ENCODE assay signal across 14 cellular contexts in the genomic region with DNA sequence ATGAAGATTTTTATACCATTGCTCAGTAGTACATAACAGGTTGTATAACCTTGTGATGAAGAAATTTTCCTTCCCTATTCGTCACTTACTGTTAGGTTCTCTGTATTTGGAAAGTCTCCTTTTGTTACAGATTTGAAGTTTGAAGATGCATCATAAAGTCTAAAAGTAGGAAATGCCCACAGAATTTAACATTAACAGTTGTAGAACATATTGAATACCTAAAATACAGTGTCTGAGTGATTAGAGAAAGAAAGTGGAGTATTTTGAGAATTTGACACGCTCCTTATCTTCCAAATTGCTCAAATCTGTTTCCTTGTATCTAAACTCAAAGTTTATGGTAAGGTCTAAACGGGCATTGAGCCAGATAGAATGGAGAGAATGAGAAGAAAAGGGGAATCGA.
DNase-seq lines count a peak whose midpoint lies in the region; ATAC-seq and TF ChIP-seq lines count a peak whose summit lies in the region.
"Had no signal": no experiment of that assay in that cellular context is flagged by ENCODE, and none has a peak within 500 bp of the region (broad histone marks: within the 10 kb centered on the region; RNA-seq: fewer than 3 reads in every experiment).

No MANE protein-coding gene starts in this region.

- POLR2A ChIA-PET in CD4-positive, alpha-beta memory T cell (lab: Charles Lee; ENCODE audit: partially characterized antibody), result no interaction called here

- TF ChIP-seq POLR2A in sigmoid colon (IDR thresholded peaks at IDR 0.05), result no peak

- CTCF ChIA-PET in CD4-positive, alpha-beta memory T cell (lab: Charles Lee; ENCODE audit: partially characterized antibody), result no interaction called here

- peaks cover 96% of the 10 kb centered on the region for H3K4me1 ChIP-seq in CD4-positive, alpha-beta memory T cell (ENCODE audit: insufficient read depth, low read length)
- H3K4me1 ChIP-seq in MM.1S (ENCODE audit: low read length) (peaks cover 22% of the 10 kb centered on the region; the same call in 1 of the 2 replicates), sigmoid colon (peaks cover 0 to 89% (median 67%) of the 10 kb centered on the region in 4 donors)

- peak overlapping the region; percentile 37 for H3K27ac ChIP-seq in CD4-positive, alpha-beta memory T cell (ENCODE audit: low read depth, low read length)
- no peak overlapping the region for H3K27ac ChIP-seq in MM.1S (ENCODE audit: low read length)
- H3K27ac ChIP-seq in sigmoid colon, result peak overlapping the region; percentile 73 to 79 (median 77)

- H3K4me3 Mint-ChIP-seq in CD4-positive, alpha-beta memory T cell, result peak overlapping the region in 7 of 8 donors; percentile 33 to 81 (median 58)
- H3K4me3 Mint-ChIP-seq in effector memory CD8-positive, alpha-beta T cell, result peak overlapping the region; percentile 33 to 48

- H3K4me1 Mint-ChIP-seq in CD4-positive, alpha-beta memory T cell, result peaks cover 59 to 92% (median 73%) of the 10 kb centered on the region in 4 donors
- peaks cover 41 to 55% of the 10 kb centered on the region in 2 donors for H3K4me1 Mint-ChIP-seq in effector memory CD8-positive, alpha-beta T cell (ENCODE audit: low read depth in 2 of 2)

- intact Hi-C loops in CD4-positive, alpha-beta memory T cell (cut with micrococcal nuclease), result loop anchor here (5.0 kb wide), 1 partner anchor 58 kb away; no protein-coding TSS in a partner anchor
- intact Hi-C loops in sigmoid colon (cut with DNase I), result loop anchor here (5.0 kb wide), 1 partner anchor 73 kb away; no protein-coding TSS in a partner anchor

- TF ChIP-seq CTCF in MM.1S (IDR thresholded peaks at IDR 0.05; ENCODE audit: low read length) (no peak), sigmoid colon (IDR thresholded peaks at IDR 0.05) (no peak), foreskin fibroblast (IDR thresholded peaks at IDR 0.05; ENCODE audit: low read depth, low read length) (no peak)

- no peak overlapping the region for H2AFZ ChIP-seq in MM.1S (ENCODE audit: low read length)

- H3K9me2 ChIP-seq in MM.1S (replicated peaks; ENCODE audit: insufficient read depth, low read length), result no peaks in the 10 kb centered on the region

- H3K27me3 Mint-ChIP-seq in CD4-positive, alpha-beta memory T cell, result no peaks in the 10 kb centered on the region
- no peaks in the 10 kb centered on the region for H3K27me3 Mint-ChIP-seq in effector memory CD8-positive, alpha-beta T cell

- peaks cover 27 to 56% of the 10 kb centered on the region in 2 donors for H3K36me3 Mint-ChIP-seq in CD4-positive, alpha-beta memory T cell
- peaks cover 30% of the 10 kb centered on the region for H3K36me3 Mint-ChIP-seq in effector memory CD8-positive, alpha-beta T cell (ENCODE audit: insufficient read depth)

- H3K4me2 ChIP-seq in MM.1S (ENCODE audit: low read depth, low read length), result peak overlapping the region; percentile 35; the same call in 1 of the 2 replicates

- no peak for TF ChIP-seq EP300 in sigmoid colon (IDR thresholded peaks at IDR 0.05)

- no peak overlapping the region for H3K4me3 ChIP-seq in CD4-positive, alpha-beta memory T cell (ENCODE audit: low read length in 2 of 2)
- H3K4me3 ChIP-seq in MM.1S (ENCODE audit: low read length) (no peak overlapping the region), sigmoid colon (no peak overlapping the region), foreskin fibroblast (ENCODE audit: low read depth in 1 of 2, low read length in 2 of 2) (no peak overlapping the region)

- peaks cover 0 to 1% (median 0%) of the 10 kb centered on the region in 8 donors for H3K9me3 Mint-ChIP-seq in CD4-positive, alpha-beta memory T cell
- no peaks in the 10 kb centered on the region for H3K9me3 Mint-ChIP-seq in effector memory CD8-positive, alpha-beta T cell

- H3K27ac Mint-ChIP-seq in CD4-positive, alpha-beta memory T cell, result peak overlapping the region; percentile 23 to 82 (median 69)
- peak overlapping the region; percentile 26 to 92 for H3K27ac Mint-ChIP-seq in effector memory CD8-positive, alpha-beta T cell

- H3K9ac ChIP-seq in MM.1S (ENCODE audit: low read length), result no peak overlapping the region

- no peaks in the 10 kb centered on the region for H3K27me3 ChIP-seq in CD4-positive, alpha-beta memory T cell (ENCODE audit: insufficient read depth, low read length)
- H3K27me3 ChIP-seq in MM.1S (replicated peaks; ENCODE audit: insufficient read depth, low read length) (no peaks in the 10 kb centered on the region), sigmoid colon (no peaks in the 10 kb centered on the region)

- 52 to 61% methylated on average over 4 of the region's 4 CpGs for WGBS in sigmoid colon, 2 donors

- no peaks in the 10 kb centered on the region for H3K9me3 ChIP-seq in CD4-positive, alpha-beta memory T cell (ENCODE audit: control insufficient read depth in 1 of 2, low read length in 2 of 2)
- no peaks in the 10 kb centered on the region for H3K9me3 ChIP-seq in MM.1S (replicated peaks; ENCODE audit: insufficient read depth, low read length)
- no peaks in the 10 kb centered on the region for H3K9me3 ChIP-seq in sigmoid colon

- H4K20me1 ChIP-seq in MM.1S (ENCODE audit: insufficient read depth, low read length), result peaks cover 16% of the 10 kb centered on the region; the same call in 1 of the 2 replicates

- no peak for DNase-seq in CD4-positive, alpha-beta memory T cell
- DNase-seq in MM.1S, result no peak
- DNase-seq in effector memory CD8-positive, alpha-beta T cell, result no peak
- DNase-seq in sigmoid colon, result no peak
- no peak for DNase-seq in retina
- DNase-seq in foreskin fibroblast, result no peak
- DNase-seq: activated CD4-positive, CD25-positive, alpha-beta regulatory T cell; DMS153; NCI-H2107; posterior cingulate gyrus; SHP77 had no signal

- peaks cover 24% of the 10 kb centered on the region for H3F3A ChIP-seq in MM.1S (ENCODE audit: insufficient read depth, low read length)

- no peak for ATAC-seq in effector memory CD8-positive, alpha-beta T cell (replicated peaks)
- ATAC-seq in GM19455 (IDR thresholded peaks at IDR 0.05; ENCODE audit: unreplicated experiment) (no peak), HG03175 (IDR thresholded peaks at IDR 0.05; ENCODE audit: unreplicated experiment) (no peak)
- ATAC-seq: HepG2 had no signal

- H3K79me2 ChIP-seq in MM.1S (ENCODE audit: low read length), result peaks cover 99% of the 10 kb centered on the region

- H3K36me3 ChIP-seq in CD4-positive, alpha-beta memory T cell (ENCODE audit: insufficient read depth, low read length), result peaks cover 4% of the 10 kb centered on the region
- H3K36me3 ChIP-seq in MM.1S (replicated peaks; ENCODE audit: insufficient read depth, low read length) (no peaks in the 10 kb centered on the region), sigmoid colon (peaks cover 0 to 11% (median 0%) of the 10 kb centered on the region in 4 donors)
